In genomic region chr20:50413088-50413500, GRCh38 we compare ENCODE assay signal across 1 cellular context.
TF ChIP-seq lines count a peak whose summit lies in the region.

No MANE protein-coding gene starts in this region.

TF ChIP-seq in HepG2, 621 proteins besides CTCF, POLR2A, EP300 and RAD21 (continued from another document and continues in another):
- TF ChIP-seq PRDM10 (CRISPR knock-in tag; IDR thresholded peaks at IDR 0.05; ENCODE audit: low read depth) (no peak), SKIL (CRISPR knock-in tag; IDR thresholded peaks at IDR 0.05; ENCODE audit: borderline replicate concordance) (no peak), ZNF547 (CRISPR knock-in tag; IDR thresholded peaks at IDR 0.05) (peak; percentile 61; the same call in 1 of the 2 replicates), BCL6 (CRISPR knock-in tag; IDR thresholded peaks at IDR 0.05) (no peak; the same call in 1 of the 2 replicates), ZNF282 (IDR thresholded peaks at IDR 0.05; ENCODE audit: partially characterized antibody) (no peak), NR2F2 (IDR thresholded peaks at IDR 0.05; ENCODE audit: borderline replicate concordance, low read depth) (peak; percentile 25; the same call in 1 of the 2 replicates), SPEN (CRISPR knock-in tag; IDR thresholded peaks at IDR 0.05; ENCODE audit: low read depth) (no peak), HIVEP1 (CRISPR knock-in tag; IDR thresholded peaks at IDR 0.05) (no peak), TOE1 (CRISPR knock-in tag; IDR thresholded peaks at IDR 0.05) (no peak), ZNF34 (CRISPR knock-in tag; IDR thresholded peaks at IDR 0.05; ENCODE audit: borderline replicate concordance) (no peak), HDAC2 (CRISPR knock-in tag; IDR thresholded peaks at IDR 0.05) (peak; percentile 59), ZNF781 (CRISPR knock-in tag; IDR thresholded peaks at IDR 0.05; ENCODE audit: borderline replicate concordance, not compliant biosample characterization) (no peak), KIAA2018 (CRISPR knock-in tag; IDR thresholded peaks at IDR 0.05; ENCODE audit: borderline replicate concordance) (no peak), ZBTB49 (CRISPR knock-in tag; IDR thresholded peaks at IDR 0.05; ENCODE audit: borderline replicate concordance) (no peak), GLMP (CRISPR knock-in tag; IDR thresholded peaks at IDR 0.05; ENCODE audit: borderline replicate concordance) (no peak), ZNF121 (CRISPR knock-in tag; IDR thresholded peaks at IDR 0.05) (0 out of 2 replicates have a peak, but pooled peaks have one; percentile 35), ZNF772 (CRISPR knock-in tag; IDR thresholded peaks at IDR 0.05) (no peak), PPARG (CRISPR knock-in tag; conservative IDR thresholded peaks at IDR 0.05) (peak; percentile 84), ASH2L (IDR thresholded peaks at IDR 0.05; ENCODE audit: insufficient read length, low read depth, low read length) (no peak), ZNF224 (CRISPR knock-in tag; IDR thresholded peaks at IDR 0.05) (no peak), SRSF1 (optimal IDR thresholded peaks at IDR 0.05; ENCODE audit: low read depth, low read length) (no peak), HCFC1 (IDR thresholded peaks at IDR 0.05; ENCODE audit: low read depth, low read length) (no peak), ZNF557 (CRISPR knock-in tag; IDR thresholded peaks at IDR 0.05) (no peak), ZSCAN31 (CRISPR knock-in tag; IDR thresholded peaks at IDR 0.05; ENCODE audit: low read depth) (no peak), MEIS1 (CRISPR knock-in tag; IDR thresholded peaks at IDR 0.05; ENCODE audit: borderline replicate concordance) (no peak), TRAFD1 (CRISPR knock-in tag; IDR thresholded peaks at IDR 0.05; ENCODE audit: borderline replicate concordance) (no peak), ZNF367 (CRISPR knock-in tag; IDR thresholded peaks at IDR 0.05; ENCODE audit: borderline replicate concordance) (no peak), ZNF652 (CRISPR knock-in tag; IDR thresholded peaks at IDR 0.05; ENCODE audit: borderline replicate concordance, low read depth) (peak; percentile 94), ZNF883 (CRISPR knock-in tag; IDR thresholded peaks at IDR 0.05; ENCODE audit: not compliant biosample characterization) (no peak), ADNP (CRISPR knock-in tag; IDR thresholded peaks at IDR 0.05) (peak; percentile 93), ELF1 (CRISPR knock-in tag; IDR thresholded peaks at IDR 0.05) (no peak), HOXA9 (CRISPR knock-in tag; IDR thresholded peaks at IDR 0.05; ENCODE audit: borderline replicate concordance) (no peak), HMGXB3 (CRISPR knock-in tag; IDR thresholded peaks at IDR 0.05; ENCODE audit: borderline replicate concordance) (no peak)
